16 cellular contexts compared by ENCODE assay signal in the genomic region with DNA sequence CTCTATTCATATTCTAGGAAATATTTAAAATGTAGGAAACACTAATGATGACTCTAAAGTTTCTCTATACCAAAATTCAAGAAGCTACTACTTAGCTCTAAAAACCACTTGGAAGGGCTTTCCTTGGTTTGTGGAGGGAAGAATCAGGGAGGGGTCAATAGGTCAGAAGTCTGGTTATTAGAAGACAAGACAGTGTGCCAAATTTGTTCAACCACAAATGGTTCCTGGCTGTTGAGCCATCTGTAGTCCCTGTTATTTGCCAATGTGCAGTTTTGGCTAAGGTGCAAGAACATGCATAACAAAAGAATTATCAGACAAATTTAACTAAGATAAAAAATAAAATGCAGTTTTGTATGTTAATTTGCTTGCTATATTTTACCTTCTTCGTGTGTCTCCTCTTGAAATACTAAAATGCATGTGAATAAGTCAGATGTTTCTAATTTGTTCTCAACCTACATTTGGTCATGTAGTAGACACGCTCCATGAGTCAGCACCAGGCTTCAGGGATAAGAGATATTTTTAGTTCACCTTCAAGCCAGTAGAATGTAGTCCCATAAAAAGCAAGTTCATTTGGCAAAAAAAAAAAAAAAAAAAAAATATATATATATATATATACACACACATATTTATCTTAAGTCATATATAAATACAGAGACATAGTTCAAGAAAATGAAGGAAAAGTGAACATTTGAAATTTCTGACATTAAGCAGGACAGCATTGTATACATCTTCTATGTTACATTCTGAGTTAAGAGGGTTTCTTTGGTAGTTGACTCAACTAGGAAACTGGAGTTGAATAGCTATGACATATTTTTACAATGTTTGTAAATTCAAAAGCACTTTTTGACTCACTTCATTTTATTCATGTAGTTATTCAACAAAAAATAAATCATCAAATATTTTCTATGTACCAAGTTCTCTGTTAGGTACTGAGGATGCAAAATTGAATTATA.
A peak's percentile ranks its signal among the peaks of the same experiment; 100 is the strongest.
DNase-seq lines count a peak whose midpoint lies in the region; ATAC-seq and TF ChIP-seq lines count a peak whose summit lies in the region.
"Had no signal": no experiment of that assay in that cellular context is flagged by ENCODE, and none has a peak within 500 bp of the region (broad histone marks: within the 10 kb centered on the region; RNA-seq: fewer than 3 reads in every experiment).

No MANE protein-coding gene starts in this region.

- H3K27ac Mint-ChIP-seq in nephron progenitor cell, result no peak overlapping the region
- H3K27ac Mint-ChIP-seq: activated naive CD8-positive, alpha-beta T cell treated with anti-CD3 and anti-CD28 coated beads for 36 hours; stimulated activated naive CD8-positive, alpha-beta T cell treated with anti-CD3 and anti-CD28 coated beads, Interleukin-15, amount 100 ng/mL, for 72 hours had no signal

- H3K9me3 Mint-ChIP-seq in nephron progenitor cell, result no peaks in the 10 kb centered on the region
- H3K9me3 Mint-ChIP-seq: activated naive CD8-positive, alpha-beta T cell treated with anti-CD3 and anti-CD28 coated beads for 36 hours had no signal

- H3K4me3 ChIP-seq in choroid plexus epithelial cell (ENCODE audit: low read depth, low read length), result no peak overlapping the region
- H3K4me3 ChIP-seq: pancreas, vagina had no signal

- H3K4me1 Mint-ChIP-seq in nephron progenitor cell, result peaks cover 5% of the 10 kb centered on the region
- H3K4me1 Mint-ChIP-seq: activated naive CD8-positive, alpha-beta T cell treated with anti-CD3 and anti-CD28 coated beads for 36 hours; stimulated activated naive CD8-positive, alpha-beta T cell treated with anti-CD3 and anti-CD28 coated beads, Interleukin-15, amount 100 ng/mL, for 72 hours had no signal

- DNase-seq in ELR (ENCODE audit: low read depth) (peak; percentile 32), NCI-H446 (lab: John Stamatoyannopoulos, UW) (peak; percentile 80 to 92), choroid plexus epithelial cell (ENCODE audit: low read depth) (peak; percentile 3), renal cortical epithelial cell (ENCODE audit: low read depth) (peak; percentile 30), nephron progenitor cell (no peak), HuH-7.5 (ENCODE audit: low spot score) (no peak)
- DNase-seq in activated T-cell treated with anti-CD3 and anti-CD28 coated beads, Interleukin-2, amount 50 U/mL, for 1 hour, result no peak
- DNase-seq: activated naive CD8-positive, alpha-beta T cell treated with anti-CD3 and anti-CD28 coated beads for 36 hours; DMS79 treated with DMSO at 0.1 percent for 48 hours; NCI-H1930; pancreas; SHP77 treated with DMSO at 0.1 percent for 48 hours; stimulated activated CD4-positive, alpha-beta T cell treated with anti-CD3 and anti-CD28 coated beads, Interleukin-12 subunit alpha, Interleukin-12 subunit beta, amount 100 ng/mL, for 4 hours; stimulated activated naive CD8-positive, alpha-beta T cell treated with anti-CD3 and anti-CD28 coated beads, Interleukin-15, amount 100 ng/mL, for 72 hours had no signal

- no peak for ATAC-seq in GM18511 (IDR thresholded peaks at IDR 0.05; ENCODE audit: unreplicated experiment)
- ATAC-seq: pancreas; stimulated activated naive CD8-positive, alpha-beta T cell treated with anti-CD3 and anti-CD28 coated beads, Interleukin-15, amount 100 ng/mL, for 72 hours had no signal

- H3K27me3 Mint-ChIP-seq in nephron progenitor cell (ENCODE audit: low read depth, poor library complexity), result no peaks in the 10 kb centered on the region
- H3K27me3 Mint-ChIP-seq: stimulated activated naive CD8-positive, alpha-beta T cell treated with anti-CD3 and anti-CD28 coated beads, Interleukin-15, amount 100 ng/mL, for 72 hours had no signal

- H3K36me3 Mint-ChIP-seq in nephron progenitor cell (ENCODE audit: low read depth), result no peaks in the 10 kb centered on the region
- H3K36me3 Mint-ChIP-seq: activated naive CD8-positive, alpha-beta T cell treated with anti-CD3 and anti-CD28 coated beads for 36 hours had no signal

- H3K4me3 Mint-ChIP-seq in nephron progenitor cell, result no peak overlapping the region
- H3K4me3 Mint-ChIP-seq: activated naive CD8-positive, alpha-beta T cell treated with anti-CD3 and anti-CD28 coated beads for 36 hours; stimulated activated naive CD8-positive, alpha-beta T cell treated with anti-CD3 and anti-CD28 coated beads, Interleukin-15, amount 100 ng/mL, for 72 hours had no signal

- TF ChIP-seq CTCF in choroid plexus epithelial cell (conservative IDR thresholded peaks at IDR 0.05; ENCODE audit: low read depth, low read length) (no peak), nephron progenitor cell (IDR thresholded peaks at IDR 0.05) (no peak)

Comparison
In these comparisons a context has a peak if more than half of its experiments do, and no peak if none do; other contexts are left out.
1. DNase-seq: peak in ELR (single experiment), NCI-H446 (2 of 2), choroid plexus epithelial cell (single experiment) and renal cortical epithelial cell (single experiment); none in nephron progenitor cell (single experiment), activated T-cell treated with anti-CD3 and anti-CD28 coated beads, Interleukin-2, amount 50 U/mL, for 1 hour (single experiment) and HuH-7.5 (single experiment).